In the genomic region with DNA sequence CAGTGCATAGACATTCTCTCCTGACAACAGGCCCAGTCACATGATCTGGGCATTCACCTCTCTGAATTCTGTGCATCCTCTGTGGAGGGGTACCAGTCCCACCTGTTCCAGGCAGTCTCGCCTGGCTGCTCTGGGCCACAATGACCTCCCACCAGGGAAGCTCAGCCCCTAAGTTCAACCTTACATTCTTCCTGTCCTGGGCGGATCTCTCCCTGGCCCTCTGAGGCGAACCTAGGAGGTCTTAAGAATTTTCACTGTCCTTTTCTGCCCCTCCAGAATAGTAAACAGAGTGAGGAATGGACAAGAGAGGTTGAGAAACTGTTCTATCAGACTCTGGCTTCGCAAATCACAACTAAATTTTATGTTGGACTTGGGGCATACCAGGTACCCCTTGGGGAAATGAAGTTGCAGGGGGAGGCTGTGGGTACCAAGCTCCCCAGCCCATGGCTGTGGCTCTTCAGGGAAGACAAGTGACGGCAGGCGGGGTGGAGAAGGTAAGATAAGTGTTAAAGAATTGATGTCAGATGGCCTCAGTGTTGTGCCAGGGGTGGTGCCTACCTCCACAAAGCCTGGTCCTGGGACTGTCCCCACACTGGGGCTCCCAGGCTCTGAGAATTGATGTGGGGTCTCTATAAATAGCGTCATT, we compare ENCODE assay signal across 2 cellular contexts.
TF ChIP-seq lines count a peak whose summit lies in the region.

No MANE protein-coding gene starts in this region.

TF ChIP-seq in SK-N-SH, 30 proteins besides CTCF, POLR2A, EP300 and RAD21 (continued from another document):
- TF ChIP-seq, protein P1, sequence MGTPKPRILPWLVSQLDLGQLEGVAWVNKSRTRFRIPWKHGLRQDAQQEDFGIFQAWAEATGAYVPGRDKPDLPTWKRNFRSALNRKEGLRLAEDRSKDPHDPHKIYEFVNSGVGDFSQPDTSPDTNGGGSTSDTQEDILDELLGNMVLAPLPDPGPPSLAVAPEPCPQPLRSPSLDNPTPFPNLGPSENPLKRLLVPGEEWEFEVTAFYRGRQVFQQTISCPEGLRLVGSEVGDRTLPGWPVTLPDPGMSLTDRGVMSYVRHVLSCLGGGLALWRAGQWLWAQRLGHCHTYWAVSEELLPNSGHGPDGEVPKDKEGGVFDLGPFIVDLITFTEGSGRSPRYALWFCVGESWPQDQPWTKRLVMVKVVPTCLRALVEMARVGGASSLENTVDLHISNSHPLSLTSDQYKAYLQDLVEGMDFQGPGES (IDR thresholded peaks at IDR 0.05; ENCODE audit: low read depth, low read length): no peak
- TF ChIP-seq SMC3 (IDR thresholded peaks at IDR 0.05; ENCODE audit: low read depth, low read length) (no peak), TCF12 (IDR thresholded peaks at IDR 0.05) (no peak)
- TF ChIP-seq, protein P2, sequence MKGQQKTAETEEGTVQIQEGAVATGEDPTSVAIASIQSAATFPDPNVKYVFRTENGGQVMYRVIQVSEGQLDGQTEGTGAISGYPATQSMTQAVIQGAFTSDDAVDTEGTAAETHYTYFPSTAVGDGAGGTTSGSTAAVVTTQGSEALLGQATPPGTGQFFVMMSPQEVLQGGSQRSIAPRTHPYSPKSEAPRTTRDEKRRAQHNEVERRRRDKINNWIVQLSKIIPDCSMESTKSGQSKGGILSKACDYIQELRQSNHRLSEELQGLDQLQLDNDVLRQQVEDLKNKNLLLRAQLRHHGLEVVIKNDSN (IDR thresholded peaks at IDR 0.05; ENCODE audit: borderline replicate concordance, low read depth): no peak
- TF ChIP-seq, protein P3, sequence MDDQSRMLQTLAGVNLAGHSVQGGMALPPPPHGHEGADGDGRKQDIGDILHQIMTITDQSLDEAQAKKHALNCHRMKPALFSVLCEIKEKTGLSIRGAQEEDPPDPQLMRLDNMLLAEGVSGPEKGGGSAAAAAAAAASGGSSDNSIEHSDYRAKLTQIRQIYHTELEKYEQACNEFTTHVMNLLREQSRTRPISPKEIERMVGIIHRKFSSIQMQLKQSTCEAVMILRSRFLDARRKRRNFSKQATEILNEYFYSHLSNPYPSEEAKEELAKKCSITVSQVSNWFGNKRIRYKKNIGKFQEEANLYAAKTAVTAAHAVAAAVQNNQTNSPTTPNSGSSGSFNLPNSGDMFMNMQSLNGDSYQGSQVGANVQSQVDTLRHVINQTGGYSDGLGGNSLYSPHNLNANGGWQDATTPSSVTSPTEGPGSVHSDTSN (IDR thresholded peaks at IDR 0.05): no peak
- TF ChIP-seq, protein P4, sequence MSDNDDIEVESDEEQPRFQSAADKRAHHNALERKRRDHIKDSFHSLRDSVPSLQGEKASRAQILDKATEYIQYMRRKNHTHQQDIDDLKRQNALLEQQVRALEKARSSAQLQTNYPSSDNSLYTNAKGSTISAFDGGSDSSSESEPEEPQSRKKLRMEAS (IDR thresholded peaks at IDR 0.05; ENCODE audit: low read depth): no peak

TF ChIP-seq in SK-N-SH treated with all-trans-retinoic acid at 6 μM for 48 hours, 23 proteins besides CTCF, POLR2A, EP300 and RAD21 (continued from another document):
- TF ChIP-seq, protein P5, sequence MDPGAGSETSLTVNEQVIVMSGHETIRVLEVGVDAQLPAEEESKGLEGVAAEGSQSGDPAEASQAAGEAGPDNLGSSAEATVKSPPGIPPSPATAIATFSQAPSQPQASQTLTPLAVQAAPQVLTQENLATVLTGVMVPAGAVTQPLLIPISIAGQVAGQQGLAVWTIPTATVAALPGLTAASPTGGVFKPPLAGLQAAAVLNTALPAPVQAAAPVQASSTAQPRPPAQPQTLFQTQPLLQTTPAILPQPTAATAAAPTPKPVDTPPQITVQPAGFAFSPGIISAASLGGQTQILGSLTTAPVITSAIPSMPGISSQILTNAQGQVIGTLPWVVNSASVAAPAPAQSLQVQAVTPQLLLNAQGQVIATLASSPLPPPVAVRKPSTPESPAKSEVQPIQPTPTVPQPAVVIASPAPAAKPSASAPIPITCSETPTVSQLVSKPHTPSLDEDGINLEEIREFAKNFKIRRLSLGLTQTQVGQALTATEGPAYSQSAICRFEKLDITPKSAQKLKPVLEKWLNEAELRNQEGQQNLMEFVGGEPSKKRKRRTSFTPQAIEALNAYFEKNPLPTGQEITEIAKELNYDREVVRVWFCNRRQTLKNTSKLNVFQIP (CRISPR knock-in tag; IDR thresholded peaks at IDR 0.05; ENCODE audit: borderline replicate concordance, low read depth): no peak
- TF ChIP-seq ZFP3 (CRISPR knock-in tag; IDR thresholded peaks at IDR 0.05) (no peak), ZNF8 (CRISPR knock-in tag; IDR thresholded peaks at IDR 0.05) (no peak), ZFP30 (CRISPR knock-in tag; IDR thresholded peaks at IDR 0.05) (no peak), OSR1 (CRISPR knock-in tag; IDR thresholded peaks at IDR 0.05) (no peak), ZNF565 (CRISPR knock-in tag; conservative IDR thresholded peaks at IDR 0.05; ENCODE audit: low read depth) (no peak), GLIS3 (CRISPR knock-in tag; IDR thresholded peaks at IDR 0.05) (no peak), ISL1 (CRISPR knock-in tag; IDR thresholded peaks at IDR 0.05) (no peak), PPARA (CRISPR knock-in tag; IDR thresholded peaks at IDR 0.05; ENCODE audit: borderline replicate concordance) (no peak), BACH2 (CRISPR knock-in tag; IDR thresholded peaks at IDR 0.05; ENCODE audit: borderline replicate concordance) (no peak)
- TF ChIP-seq, protein P6, sequence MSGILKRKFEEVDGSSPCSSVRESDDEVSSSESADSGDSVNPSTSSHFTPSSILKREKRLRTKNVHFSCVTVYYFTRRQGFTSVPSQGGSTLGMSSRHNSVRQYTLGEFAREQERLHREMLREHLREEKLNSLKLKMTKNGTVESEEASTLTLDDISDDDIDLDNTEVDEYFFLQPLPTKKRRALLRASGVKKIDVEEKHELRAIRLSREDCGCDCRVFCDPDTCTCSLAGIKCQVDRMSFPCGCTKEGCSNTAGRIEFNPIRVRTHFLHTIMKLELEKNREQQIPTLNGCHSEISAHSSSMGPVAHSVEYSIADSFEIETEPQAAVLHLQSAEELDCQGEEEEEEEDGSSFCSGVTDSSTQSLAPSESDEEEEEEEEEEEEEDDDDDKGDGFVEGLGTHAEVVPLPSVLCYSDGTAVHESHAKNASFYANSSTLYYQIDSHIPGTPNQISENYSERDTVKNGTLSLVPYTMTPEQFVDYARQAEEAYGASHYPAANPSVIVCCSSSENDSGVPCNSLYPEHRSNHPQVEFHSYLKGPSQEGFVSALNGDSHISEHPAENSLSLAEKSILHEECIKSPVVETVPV (CRISPR knock-in tag; IDR thresholded peaks at IDR 0.05): no peak
- TF ChIP-seq, protein P7, sequence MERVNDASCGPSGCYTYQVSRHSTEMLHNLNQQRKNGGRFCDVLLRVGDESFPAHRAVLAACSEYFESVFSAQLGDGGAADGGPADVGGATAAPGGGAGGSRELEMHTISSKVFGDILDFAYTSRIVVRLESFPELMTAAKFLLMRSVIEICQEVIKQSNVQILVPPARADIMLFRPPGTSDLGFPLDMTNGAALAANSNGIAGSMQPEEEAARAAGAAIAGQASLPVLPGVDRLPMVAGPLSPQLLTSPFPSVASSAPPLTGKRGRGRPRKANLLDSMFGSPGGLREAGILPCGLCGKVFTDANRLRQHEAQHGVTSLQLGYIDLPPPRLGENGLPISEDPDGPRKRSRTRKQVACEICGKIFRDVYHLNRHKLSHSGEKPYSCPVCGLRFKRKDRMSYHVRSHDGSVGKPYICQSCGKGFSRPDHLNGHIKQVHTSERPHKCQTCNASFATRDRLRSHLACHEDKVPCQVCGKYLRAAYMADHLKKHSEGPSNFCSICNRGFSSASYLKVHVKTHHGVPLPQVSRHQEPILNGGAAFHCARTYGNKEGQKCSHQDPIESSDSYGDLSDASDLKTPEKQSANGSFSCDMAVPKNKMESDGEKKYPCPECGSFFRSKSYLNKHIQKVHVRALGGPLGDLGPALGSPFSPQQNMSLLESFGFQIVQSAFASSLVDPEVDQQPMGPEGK (CRISPR knock-in tag; IDR thresholded peaks at IDR 0.05; ENCODE audit: borderline replicate concordance): no peak
